ENCODE assay signal across 22 cellular contexts in genomic region chr18:44876024-44876423, GRCh38.
"Had no signal": no experiment of that assay in that cellular context is flagged by ENCODE, and none has a peak within 500 bp of the region (broad histone marks: within the 10 kb centered on the region; RNA-seq: fewer than 3 reads in every experiment).

No MANE protein-coding gene starts in this region.

- DNase-seq: dermis blood vessel endothelial cell; effector memory CD4-positive, alpha-beta T cell; erythroblast; esophagus squamous epithelium; foreskin melanocyte; glutamatergic neuron; heart right ventricle; hippocampal formation; immature natural killer cell; islet precursor cell; kidney glomerular epithelial cell; left colon; mucosa of descending colon; naive B cell; stimulated activated CD4-positive, alpha-beta T cell treated with anti-CD3 and anti-CD28 coated beads, Interleukin-12 subunit alpha, Interleukin-12 subunit beta, amount 100 ng/mL, for 4 hours; stimulated activated CD4-positive, alpha-beta T cell treated with anti-CD3 and anti-CD28 coated beads, Interleukin-1b, Interleukin-23, amount 100 ng/mL, for 48 hours; stimulated activated CD4-positive, alpha-beta T cell treated with anti-CD3 and anti-CD28 coated beads, Interleukin-4, amount 100 ng/mL, for 1 hour; stimulated activated CD8-positive, alpha-beta memory T cell treated with anti-CD3 and anti-CD28 coated beads, Interleukin-4, amount 100 ng/mL, for 48 hours; stimulated activated naive CD4-positive, alpha-beta T cell treated with Interleukin-2 at 50 U/mL for 16 hours; stomach; thyroid gland; trophoblast cell had no signal
